In the genomic region with DNA sequence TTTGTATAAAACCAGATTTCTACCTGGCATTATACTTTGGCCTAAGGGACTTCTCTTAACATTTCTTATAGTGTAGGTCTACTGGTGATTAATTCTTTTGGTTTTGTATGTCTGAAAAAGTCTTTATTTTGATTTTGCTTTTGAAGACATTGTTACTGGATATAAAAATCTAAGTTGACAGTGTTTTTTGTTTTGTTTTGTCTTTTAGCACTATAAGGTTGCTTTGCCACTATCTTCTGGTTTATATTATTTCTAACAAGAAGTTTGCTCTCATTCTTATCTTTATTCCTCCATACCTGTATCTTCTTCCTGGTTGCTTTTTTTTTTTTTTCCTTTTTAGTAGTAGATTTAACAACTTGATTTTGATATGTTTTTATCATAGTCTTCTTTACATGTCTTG, we compare ENCODE assay signal across 27 cellular contexts.
"Had no signal": no experiment of that assay in that cellular context is flagged by ENCODE, and none has a peak within 500 bp of the region (broad histone marks: within the 10 kb centered on the region; RNA-seq: fewer than 3 reads in every experiment).

No MANE protein-coding gene starts in this region.

- H2AFZ ChIP-seq: parathyroid adenoma had no signal

- H3K36me3 ChIP-seq: neutrophil, right lobe of liver, sigmoid colon, suprapubic skin, tibial nerve, upper lobe of left lung, vagina had no signal

- FAIRE-seq: small intestine, urothelium cell line had no signal

- DNase-seq: naive thymus-derived CD8-positive, alpha-beta T cell; nephron progenitor cell; nucleus accumbens; posterior cingulate gyrus; psoas muscle; right cardiac atrium; right lobe of liver; sigmoid colon; small intestine; stimulated activated CD4-positive, alpha-beta T cell treated with anti-CD3 and anti-CD28 coated beads, Interleukin-15, amount 100 ng/mL, for 24 hours; stimulated activated CD4-positive, alpha-beta T cell treated with anti-CD3 and anti-CD28 coated beads, Interleukin-4, amount 100 ng/mL, for 1 hour; stimulated activated CD4-positive, alpha-beta T cell treated with anti-CD3 and anti-CD28 coated beads, Interleukin-4, amount 100 ng/mL, for 4 hours; stimulated activated CD8-positive, alpha-beta memory T cell treated with anti-CD3 and anti-CD28 coated beads, Interleukin-4, amount 100 ng/mL, for 48 hours; stimulated activated naive CD4-positive, alpha-beta T cell; stimulated activated naive CD8-positive, alpha-beta T cell treated with anti-CD3 and anti-CD28 coated beads, Interleukin-15, amount 100 ng/mL, for 72 hours; stimulated activated naive CD8-positive, alpha-beta T cell treated with anti-CD3 and anti-CD28 coated beads, Interleukin-15, Interleukin-2, amounts not matched to agents 100 U/mL and 50 U/mL, for 24 hours; substantia nigra; testis; upper lobe of left lung had no signal

- H3K4me1 ChIP-seq: parathyroid adenoma, psoas muscle, right lobe of liver, sigmoid colon, suprapubic skin, testis, tibial nerve, upper lobe of left lung, vagina had no signal

- H3K4me3 ChIP-seq: psoas muscle, right lobe of liver, sigmoid colon, suprapubic skin, testis, tibial nerve, upper lobe of left lung, vagina had no signal

- H3K27ac ChIP-seq: neutrophil, parathyroid adenoma, psoas muscle, right lobe of liver, sigmoid colon, suprapubic skin, testis, tibial nerve, upper lobe of left lung, vagina had no signal

- H3K9ac ChIP-seq: parathyroid adenoma had no signal

- H3K9me3 ChIP-seq: right lobe of liver, suprapubic skin, testis, upper lobe of left lung, vagina had no signal

- H3K27me3 ChIP-seq: neutrophil, right lobe of liver, sigmoid colon, suprapubic skin, testis, tibial nerve, upper lobe of left lung, vagina had no signal

- H3K79me2 ChIP-seq: parathyroid adenoma had no signal

- ATAC-seq: naive thymus-derived CD8-positive, alpha-beta T cell; natural killer cell treated with Interleukin-12 subunit alpha and Interleukin-12 subunit beta and Interleukin-15 and Interleukin-18, amount 100 ng/mL, for 72 hours; psoas muscle; right cardiac atrium; right lobe of liver; stimulated activated memory B cell treated with anti-CD40 and anti-IgM and Interleukin-4, amounts not matched to agents 10 μg/mL and 1 μg/mL and 100 μg/mL, for 72 hours; stimulated activated naive CD8-positive, alpha-beta T cell treated with anti-CD3 and anti-CD28 coated beads, Interleukin-15, amount 100 ng/mL, for 72 hours; stimulated activated naive CD8-positive, alpha-beta T cell treated with anti-CD3 and anti-CD28 coated beads, Interleukin-15, Interleukin-2, amounts not matched to agents 100 U/mL and 50 U/mL, for 24 hours had no signal
